ENCODE assay signal across 10 cellular contexts in the genomic region with DNA sequence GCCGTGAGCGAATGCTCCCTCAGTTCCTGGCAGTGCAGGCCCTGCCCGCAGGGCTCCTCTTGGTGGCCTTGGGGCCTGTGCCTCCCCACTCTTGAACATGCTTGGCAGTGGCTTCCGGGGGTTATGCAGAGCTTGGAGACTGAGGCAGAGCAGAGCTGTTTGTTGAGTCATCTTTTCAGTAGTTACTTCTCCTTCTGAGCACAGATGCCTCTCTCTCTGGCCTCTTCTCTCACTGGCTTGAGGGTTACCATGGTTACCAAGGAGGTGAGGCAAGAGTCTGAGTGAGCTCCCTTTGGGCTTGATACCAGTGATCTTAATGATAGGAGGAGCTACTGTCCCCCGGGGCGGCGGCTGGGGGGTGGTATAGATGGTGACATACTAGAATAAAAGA.
DNase-seq lines count a peak whose midpoint lies in the region; ATAC-seq, FAIRE-seq and TF ChIP-seq lines count a peak whose summit lies in the region.
"Had no signal": no experiment of that assay in that cellular context is flagged by ENCODE, and none has a peak within 500 bp of the region (broad histone marks: within the 10 kb centered on the region; RNA-seq: fewer than 3 reads in every experiment).

No MANE protein-coding gene starts in this region.

- H3K79me2 ChIP-seq in K562 (ENCODE audit: control insufficient read depth, insufficient read depth, low read length) = no peaks in the 10 kb centered on the region

- H3K4me1 ChIP-seq in K562 (replicated peaks in 1 of 2; ENCODE audit: control insufficient read depth in 2 of 2, insufficient read depth in 2 of 2, low read length in 2 of 2) = no peaks in the 10 kb centered on the region
- no peaks in the 10 kb centered on the region for H3K4me1 ChIP-seq in mucosa of descending colon (ENCODE audit: low read depth)

- 9% methylated on average over 7 of the region's 7 CpGs for WGBS in K562 (ENCODE audit: insufficient coverage, low coverage, missing lambda C conversion rate)

- intact Hi-C loops in K562 (cut with micrococcal nuclease) = loop anchor here (10.0 kb wide), 2 partner anchors 296 to 726 kb away; no protein-coding TSS in a partner anchor
- intact Hi-C loops in mucosa of descending colon (cut with DNase I, micrococcal nuclease) = loop anchor here (5.0 to 10.0 kb wide), 3 partner anchors 126 to 166 kb away; no protein-coding TSS in a partner anchor

- CTCF ChIA-PET in K562 (lab: Yijun Ruan, JAX; ENCODE audit: low intra/inter-chr PET ratio) = interaction anchor here (0.6 to 5.1 kb wide), 8 partner anchors 111 to 730 kb away, joined by 3 to 47 read pairs (median 4); a partner anchor contains a TSS

- POLR2A ChIA-PET in K562 (lab: Yijun Ruan, JAX) = no interaction called here

- no peak for FAIRE-seq in K562 (lab: Jason Lieb, UNC)

- H3K4me3 ChIP-seq in K562 (no peak overlapping the region), mucosa of descending colon (no peak overlapping the region)
- H3K4me3 ChIP-seq: tibial artery had no signal

- no peaks in the 10 kb centered on the region for H3K9me3 ChIP-seq in K562 (replicated peaks; ENCODE audit: control insufficient read depth, insufficient read depth, low read depth, low read length)
- no peaks in the 10 kb centered on the region for H3K9me3 ChIP-seq in mucosa of descending colon
- H3K9me3 ChIP-seq: tibial artery had no signal

- in situ Hi-C loops in K562 (cut with MboI) = no loop called here

- H3K36me3 ChIP-seq in K562 (ENCODE audit: control insufficient read depth, insufficient read depth, low read length) (no peaks in the 10 kb centered on the region), mucosa of descending colon (ENCODE audit: low read depth) (no peaks in the 10 kb centered on the region)

- no peak for TF ChIP-seq POLR2A in K562 (conservative IDR thresholded peaks at IDR 0.05)

- no peaks in the 10 kb centered on the region for H3K9me1 ChIP-seq in K562 (ENCODE audit: control insufficient read depth, insufficient read depth, low read length)

- H4K20me1 ChIP-seq in K562 (replicated peaks; ENCODE audit: control insufficient read depth, insufficient read depth, low read length) = no peaks in the 10 kb centered on the region

- H3K27ac ChIP-seq in K562 (ENCODE audit: extremely low read depth, low read depth, low read length) = no peak overlapping the region

- H3K27me3 ChIP-seq in K562 (ENCODE audit: control insufficient read depth in 2 of 2, insufficient read depth in 2 of 2, low read length in 2 of 2) = peaks cover 3 to 5% of the 10 kb centered on the region in 2 experiments; a peak in 3 of 5 replicates
- H3K27me3 ChIP-seq: tibial artery had no signal

- DNase-seq in GM04503 (ENCODE audit: low read depth) (peak; percentile 64), K562 (ENCODE audit: extremely low read depth in 1 of 4, low spot score in 3 of 4) (no peak), mucosa of descending colon (no peak), NCI-H128 (lab: John Stamatoyannopoulos, UW; ENCODE audit: unreplicated experiment) (no peak), NCI-H345 treated with DMSO at 0.1 percent for 48 hours (lab: John Stamatoyannopoulos, UW; ENCODE audit: unreplicated experiment) (no peak)
- DNase-seq: NCI-H446 treated with DMSO at 0.1 percent for 48 hours had no signal

- TF ChIP-seq EP300 in K562 (IDR thresholded peaks at IDR 0.05; ENCODE audit: low read length) = no peak

- no TSS peak for BruUV-seq in K562 (replicated peaks; lab: Mats Ljungman, UMichigan)

- no peak for TF ChIP-seq RAD21 in K562 (CRISPR knock-in tag; conservative IDR thresholded peaks at IDR 0.05 in 1 of 2, IDR thresholded peaks at IDR 0.05 in 1 of 2)

- ATAC-seq in HG03469 (IDR thresholded peaks at IDR 0.05; ENCODE audit: unreplicated experiment) (peak; percentile 65), K562 (no peak), mucosa of descending colon (peak; percentile 26), GM18520 (IDR thresholded peaks at IDR 0.05; ENCODE audit: unreplicated experiment) (no peak), GM21786 (IDR thresholded peaks at IDR 0.05; ENCODE audit: unreplicated experiment) (no peak)

- H3K9ac ChIP-seq in K562 (ENCODE audit: insufficient read depth in 1 of 2, low read depth in 2 of 2, low read length in 2 of 2) = no peak overlapping the region

- H3K4me2 ChIP-seq in K562 (ENCODE audit: insufficient read depth, low read length) = no peak overlapping the region

- H2AFZ ChIP-seq in K562 (ENCODE audit: low read depth, low read length) = no peak overlapping the region

- TF ChIP-seq CTCF in K562 (IDR thresholded peaks at IDR 0.05 in 2 of 3, conservative IDR thresholded peaks at IDR 0.05 in 1 of 3; ENCODE audit: insufficient read depth in 2 of 3, low read depth in 1 of 3, low read length in 3 of 3) (no peak), mucosa of descending colon (IDR thresholded peaks at IDR 0.05) (no peak)

TF ChIP-seq in K562, 482 proteins besides CTCF, POLR2A, EP300 and RAD21:
- TF ChIP-seq RBFOX2 (IDR thresholded peaks at IDR 0.05; ENCODE audit: low read depth, low read length) (no peak), RFX1 (IDR thresholded peaks at IDR 0.05) (peak; percentile 89)

Comparison
In these comparisons a context has a peak if more than half of its experiments do, and no peak if none do; other contexts are left out.
1. ATAC-seq: peak in HG03469 (single experiment) and mucosa of descending colon (single experiment); none in K562 (single experiment), GM18520 (single experiment) and GM21786 (single experiment).